8 cellular contexts compared by ENCODE assay signal in the genomic region with DNA sequence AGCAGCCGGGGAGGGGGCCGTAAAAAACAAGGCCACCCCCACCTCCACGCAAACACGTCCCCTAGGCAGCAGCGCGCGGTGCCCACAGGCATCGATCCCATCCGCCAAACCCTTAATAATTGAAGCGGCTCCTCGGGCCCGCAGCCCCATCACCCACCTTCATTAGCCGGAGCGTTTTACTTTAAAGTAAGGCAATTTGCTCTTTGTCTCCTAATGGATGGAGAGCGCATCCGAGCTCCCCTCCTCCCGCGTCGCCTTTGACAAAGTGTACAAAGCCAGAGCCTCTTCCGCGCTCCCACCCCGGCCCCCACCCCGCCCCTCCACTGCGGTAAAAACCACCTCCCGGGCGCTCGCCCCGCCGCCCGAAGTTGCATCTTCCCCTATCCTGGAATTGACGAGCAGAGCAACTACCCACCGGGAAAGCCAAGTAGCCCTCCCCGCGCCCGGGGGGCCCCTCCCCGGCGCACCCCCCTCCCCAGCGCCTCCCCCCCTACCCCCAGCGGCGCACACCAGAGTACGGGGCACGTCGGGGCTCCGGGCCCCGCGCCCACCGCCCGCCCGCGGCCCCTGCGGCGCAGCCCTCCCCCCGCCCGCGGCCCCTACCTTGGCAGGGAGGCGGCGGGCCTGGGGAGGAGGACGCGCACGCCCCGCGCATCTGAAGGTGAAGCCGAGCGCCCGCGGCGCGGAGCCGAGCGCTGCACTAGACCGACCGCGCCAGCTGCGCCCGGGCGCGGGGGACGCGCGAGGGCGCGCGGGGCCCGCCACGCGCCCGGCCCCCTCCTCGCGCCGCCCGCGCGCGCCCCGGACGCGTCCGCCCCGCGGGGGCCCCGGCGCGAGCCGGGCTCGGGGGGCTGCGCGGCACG. TPM values are rescaled to one million over a fixed set of nuclear protein-coding genes. Genes with fewer than 3 reads are reported as not detected.
DNase-seq lines count a peak whose midpoint lies in the region; ATAC-seq lines count a peak whose summit lies in the region.

A gene with protein sequence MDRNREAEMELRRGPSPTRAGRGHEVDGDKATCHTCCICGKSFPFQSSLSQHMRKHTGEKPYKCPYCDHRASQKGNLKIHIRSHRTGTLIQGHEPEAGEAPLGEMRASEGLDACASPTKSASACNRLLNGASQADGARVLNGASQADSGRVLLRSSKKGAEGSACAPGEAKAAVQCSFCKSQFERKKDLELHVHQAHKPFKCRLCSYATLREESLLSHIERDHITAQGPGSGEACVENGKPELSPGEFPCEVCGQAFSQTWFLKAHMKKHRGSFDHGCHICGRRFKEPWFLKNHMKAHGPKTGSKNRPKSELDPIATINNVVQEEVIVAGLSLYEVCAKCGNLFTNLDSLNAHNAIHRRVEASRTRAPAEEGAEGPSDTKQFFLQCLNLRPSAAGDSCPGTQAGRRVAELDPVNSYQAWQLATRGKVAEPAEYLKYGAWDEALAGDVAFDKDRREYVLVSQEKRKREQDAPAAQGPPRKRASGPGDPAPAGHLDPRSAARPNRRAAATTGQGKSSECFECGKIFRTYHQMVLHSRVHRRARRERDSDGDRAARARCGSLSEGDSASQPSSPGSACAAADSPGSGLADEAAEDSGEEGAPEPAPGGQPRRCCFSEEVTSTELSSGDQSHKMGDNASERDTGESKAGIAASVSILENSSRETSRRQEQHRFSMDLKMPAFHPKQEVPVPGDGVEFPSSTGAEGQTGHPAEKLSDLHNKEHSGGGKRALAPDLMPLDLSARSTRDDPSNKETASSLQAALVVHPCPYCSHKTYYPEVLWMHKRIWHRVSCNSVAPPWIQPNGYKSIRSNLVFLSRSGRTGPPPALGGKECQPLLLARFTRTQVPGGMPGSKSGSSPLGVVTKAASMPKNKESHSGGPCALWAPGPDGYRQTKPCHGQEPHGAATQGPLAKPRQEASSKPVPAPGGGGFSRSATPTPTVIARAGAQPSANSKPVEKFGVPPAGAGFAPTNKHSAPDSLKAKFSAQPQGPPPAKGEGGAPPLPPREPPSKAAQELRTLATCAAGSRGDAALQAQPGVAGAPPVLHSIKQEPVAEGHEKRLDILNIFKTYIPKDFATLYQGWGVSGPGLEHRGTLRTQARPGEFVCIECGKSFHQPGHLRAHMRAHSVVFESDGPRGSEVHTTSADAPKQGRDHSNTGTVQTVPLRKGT (minus strand): TSS at position 702 of the 863 bp plus-strand sequence. CDS start 52,188 bp downstream, outside the sequence.

- peak within 1 kb of the TSS; percentile 88 for H3K4me3 Mint-ChIP-seq in activated naive CD8-positive, alpha-beta T cell treated with anti-CD3 and anti-CD28 coated beads for 36 hours

- no peak for ATAC-seq in left cardiac atrium
- ATAC-seq in HG03565 (IDR thresholded peaks at IDR 0.05; ENCODE audit: unreplicated experiment), result no peak

- intact Hi-C loops in left cardiac atrium (cut with DNase I), result loop anchor here in 1 of 2 donors (5.0 kb wide), 1 partner anchor 37 kb away; no protein-coding TSS in a partner anchor
- intact Hi-C loops in posterior vena cava (cut with DNase I), result no loop called here

- no peaks in the 10 kb centered on the region for H3K36me3 Mint-ChIP-seq in activated naive CD8-positive, alpha-beta T cell treated with anti-CD3 and anti-CD28 coated beads for 36 hours

- peak within 1 kb of the TSS; percentile 93 for H3K27ac Mint-ChIP-seq in activated naive CD8-positive, alpha-beta T cell treated with anti-CD3 and anti-CD28 coated beads for 36 hours

- H3K4me1 Mint-ChIP-seq in activated naive CD8-positive, alpha-beta T cell treated with anti-CD3 and anti-CD28 coated beads for 36 hours, result peaks cover 25% of the 10 kb centered on the region

- DNase-seq in activated CD4-positive, alpha-beta T cell treated with anti-CD3 and anti-CD28 coated beads for 48 hours, result peak; percentile 44
- no peak for DNase-seq in activated CD4-positive, alpha-beta T cell treated with anti-CD3 and anti-CD28 coated beads, Interleukin-2, amount 50 U/mL, for 48 hours
- DNase-seq in NCI-H1417 treated with DMSO at 0.1 percent for 48 hours (lab: John Stamatoyannopoulos, UW) (peak; percentile 21), left cardiac atrium (peak; percentile 59), posterior vena cava (ENCODE audit: low spot score) (peak; percentile 85), midbrain (lab: John Stamatoyannopoulos, UW) (no peak)
- DNase-seq in activated naive CD8-positive, alpha-beta T cell treated with anti-CD3 and anti-CD28 coated beads for 36 hours, result peak; percentile 37

- peaks cover 14% of the 10 kb centered on the region for H3K27me3 Mint-ChIP-seq in activated naive CD8-positive, alpha-beta T cell treated with anti-CD3 and anti-CD28 coated beads for 36 hours

- H3K9me3 Mint-ChIP-seq in activated naive CD8-positive, alpha-beta T cell treated with anti-CD3 and anti-CD28 coated beads for 36 hours, result no peaks in the 10 kb centered on the region

RNA-seq across cellular contexts. Expression of the gene that starts here (rescaled TPM):
- 1 to 10 TPM; 6.5 to 8.6 TPM for total RNA-seq in activated naive CD8-positive, alpha-beta T cell treated with anti-CD3 and anti-CD28 coated beads for 36 hours
- total RNA-seq in left cardiac atrium, result 10 to 100 TPM; 14.9 to 15.7 TPM
- 10 to 100 TPM; 24.3 to 32.5 TPM for total RNA-seq in posterior vena cava

Comparison
In these comparisons a context has a peak if more than half of its experiments do, and no peak if none do; other contexts are left out.
1. DNase-seq: peak in activated CD4-positive, alpha-beta T cell treated with anti-CD3 and anti-CD28 coated beads for 48 hours (single experiment), NCI-H1417 treated with DMSO at 0.1 percent for 48 hours (single experiment), activated naive CD8-positive, alpha-beta T cell treated with anti-CD3 and anti-CD28 coated beads for 36 hours (single experiment), left cardiac atrium (single experiment) and posterior vena cava (single experiment); none in activated CD4-positive, alpha-beta T cell treated with anti-CD3 and anti-CD28 coated beads, Interleukin-2, amount 50 U/mL, for 48 hours (0 of 2) and midbrain (single experiment).